ENCODE assay signal across 44 cellular contexts in the genomic region with DNA sequence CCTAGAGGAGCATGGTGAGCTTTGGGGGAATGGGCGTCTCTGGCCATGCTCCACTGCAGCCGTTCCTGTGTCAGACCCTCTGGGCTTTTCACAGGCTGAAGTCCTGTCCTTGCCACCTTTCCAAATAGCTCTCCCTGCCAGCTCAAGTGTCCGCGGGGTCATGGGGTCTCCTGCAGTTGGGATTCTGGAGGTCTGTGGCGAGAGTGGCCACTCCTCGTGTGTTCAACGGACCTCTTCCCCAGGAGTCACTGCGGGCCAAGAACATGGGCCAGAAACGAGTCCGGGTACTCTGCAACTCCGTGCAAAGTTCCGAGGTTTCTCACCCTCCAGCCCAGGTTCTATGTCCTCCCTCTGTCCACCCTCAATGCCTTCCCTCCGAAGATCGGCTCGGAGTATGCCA. TPM values are rescaled to one million over a fixed set of nuclear protein-coding genes. Genes with fewer than 3 reads are reported as not detected.
"Had no signal": no experiment of that assay in that cellular context is flagged by ENCODE, and none has a peak within 500 bp of the region (broad histone marks: within the 10 kb centered on the region; RNA-seq: fewer than 3 reads in every experiment).

No MANE protein-coding gene starts in this region.

- H3K4me1 ChIP-seq: adrenal gland, ascending aorta, body of pancreas, breast epithelium had no signal

- ATAC-seq: activated naive CD4-positive, alpha-beta T cell treated with anti-CD3 and anti-CD28 coated beads, Interleukin-2, amount 50 U/mL, for 72 hours; activated naive CD8-positive, alpha-beta T cell treated with anti-CD3 and anti-CD28 coated beads, Interleukin-2, amount 50 U/mL, for 24 hours; activated T-cell treated with anti-CD3 and anti-CD28 coated beads, Interleukin-2, amount 50 U/mL, for 4 hours; activated T-cell treated with anti-CD3 and anti-CD28 coated beads, Interleukin-2, amount 50 U/mL, for 72 hours; activated T-helper 17 cell treated with anti-CD3 and anti-CD28 coated beads, Interleukin-2, amount 50 U/mL, for 72 hours; body of pancreas had no signal

- H3K36me3 Mint-ChIP-seq: activated naive CD4-positive, alpha-beta T cell treated with anti-CD3 and anti-CD28 coated beads, Interleukin-2, amount 10 ng/mL, durations not matched to agents 7 days and 5 days; activated naive CD4-positive, alpha-beta T cell treated with anti-CD3 and anti-CD28 coated beads, Interleukin-2, amount 50 U/mL, for 72 hours; activated naive CD8-positive, alpha-beta T cell; activated naive CD8-positive, alpha-beta T cell treated with anti-CD3 and anti-CD28 coated beads for 36 hours; activated naive CD8-positive, alpha-beta T cell treated with anti-CD3 and anti-CD28 coated beads, Interleukin-2, amount 10 ng/mL, durations not matched to agents 7 days and 5 days; brain had no signal

- H3K27ac ChIP-seq: adrenal gland, ascending aorta, body of pancreas, brain microvascular endothelial cell, breast epithelium, cardiac muscle cell had no signal

- H3K4me1 Mint-ChIP-seq: activated naive CD4-positive, alpha-beta T cell treated with anti-CD3 and anti-CD28 coated beads, Interleukin-2, amount 10 ng/mL, durations not matched to agents 7 days and 5 days; activated naive CD8-positive, alpha-beta T cell treated with anti-CD3 and anti-CD28 coated beads, Interleukin-2, amount 50 U/mL, for 24 hours; activated T-helper 17 cell treated with anti-CD3 and anti-CD28 coated beads, Interleukin-2, amount 50 U/mL, for 72 hours; brain; central memory CD8-positive, alpha-beta T cell had no signal

- H3K9me3 ChIP-seq: adrenal gland, ascending aorta, body of pancreas, breast epithelium had no signal

- H3K27me3 ChIP-seq: adrenal gland, ascending aorta, body of pancreas, brain microvascular endothelial cell, breast epithelium, cardiac muscle cell had no signal

- FAIRE-seq: astrocyte, bronchial epithelial cell had no signal

- DNase-seq: activated effector memory CD4-positive, alpha-beta T cell treated with anti-CD3 and anti-CD28 coated beads, Interleukin-2, amount 50 U/mL, for 16 hours; activated effector memory CD4-positive, alpha-beta T cell treated with Interleukin-2 at 50 U/mL for 16 hours; activated gamma-delta T cell; activated gamma-delta T cell treated with Interleukin-2 at 50 U/mL for 16 hours; activated naive CD4-positive, alpha-beta T cell; activated naive CD4-positive, alpha-beta T cell treated with anti-CD3 and anti-CD28 coated beads for 36 hours; activated naive CD4-positive, alpha-beta T cell treated with anti-CD3 and anti-CD28 coated beads, Interleukin-2, amount 10 ng/mL, durations not matched to agents 7 days and 5 days; activated naive CD4-positive, alpha-beta T cell treated with anti-CD3 and anti-CD28 coated beads, Interleukin-2, amount 50 U/mL, for 16 hours; activated naive CD4-positive, alpha-beta T cell treated with Interleukin-2 at 50 U/mL for 16 hours; activated naive CD8-positive, alpha-beta T cell treated with anti-CD3 and anti-CD28 coated beads for 36 hours; activated naive CD8-positive, alpha-beta T cell treated with anti-CD3 and anti-CD28 coated beads, Interleukin-2, amount 10 ng/mL, durations not matched to agents 7 days and 5 days; activated naive CD8-positive, alpha-beta T cell treated with anti-CD3 and anti-CD28 coated beads, Interleukin-2, amount 50 U/mL, for 24 hours; activated T-cell treated with anti-CD3 and anti-CD28 coated beads, Interleukin-2, amount 50 U/mL, for 1 hour; activated T-cell treated with anti-CD3 and anti-CD28 coated beads, Interleukin-2, amount 50 U/mL, for 24 hours; activated T-cell treated with anti-CD3 and anti-CD28 coated beads, Interleukin-2, amount 50 U/mL, for 4 hours; activated T-cell treated with anti-CD3 and anti-CD28 coated beads, Interleukin-2, amount 50 U/mL, for 48 hours; activated T-cell treated with anti-CD3 and anti-CD28 coated beads, Interleukin-2, amount 50 U/mL, for 72 hours; adrenal gland; amniotic stem cell; amygdala; anterior cingulate cortex; aorta; body of pancreas; brain microvascular endothelial cell; caudate nucleus; central memory CD4-positive, alpha-beta T cell; cerebellar nuclear complex had no signal

- H3K4me3 Mint-ChIP-seq: activated naive CD4-positive, alpha-beta T cell treated with anti-CD3 and anti-CD28 coated beads for 36 hours; activated naive CD4-positive, alpha-beta T cell treated with anti-CD3 and anti-CD28 coated beads, Interleukin-2, amount 10 ng/mL, durations not matched to agents 7 days and 5 days; activated naive CD4-positive, alpha-beta T cell treated with anti-CD3 and anti-CD28 coated beads, Interleukin-2, amount 50 U/mL, for 24 hours; activated naive CD8-positive, alpha-beta T cell; activated naive CD8-positive, alpha-beta T cell treated with anti-CD3 and anti-CD28 coated beads for 36 hours; activated naive CD8-positive, alpha-beta T cell treated with anti-CD3 and anti-CD28 coated beads, Interleukin-2, amount 10 ng/mL, durations not matched to agents 7 days and 5 days; activated naive CD8-positive, alpha-beta T cell treated with anti-CD3 and anti-CD28 coated beads, Interleukin-2, amount 50 U/mL, for 24 hours; activated T-cell treated with anti-CD3 and anti-CD28 coated beads, Interleukin-2, amount 50 U/mL, for 24 hours; activated T-cell treated with anti-CD3 and anti-CD28 coated beads, Interleukin-2, amount 50 U/mL, for 4 hours; activated T-cell treated with anti-CD3 and anti-CD28 coated beads, Interleukin-2, amount 50 U/mL, for 72 hours; activated T-helper 1 cell treated with anti-CD3 and anti-CD28 coated beads, Interleukin-12 subunit alpha, Interleukin-12 subunit beta, Interleukin-2, Interleukin-4 antibody, amounts not matched to agents 30 ng/mL and 10 ng/mL and 1 ng/mL, durations not matched to agents 14 hours and 24 hours and 36 hours; activated T-helper 17 cell treated with anti-CD3 and anti-CD28 coated beads, Interleukin-2, amount 50 U/mL, for 72 hours; brain; central memory CD8-positive, alpha-beta T cell had no signal

- H3K9me3 Mint-ChIP-seq: activated naive CD4-positive, alpha-beta T cell treated with anti-CD3 and anti-CD28 coated beads for 36 hours; activated naive CD4-positive, alpha-beta T cell treated with anti-CD3 and anti-CD28 coated beads, Interleukin-2, amount 10 ng/mL, durations not matched to agents 7 days and 5 days; activated naive CD4-positive, alpha-beta T cell treated with anti-CD3 and anti-CD28 coated beads, Interleukin-2, amount 50 U/mL, for 24 hours; activated naive CD4-positive, alpha-beta T cell treated with anti-CD3 and anti-CD28 coated beads, Interleukin-2, amount 50 U/mL, for 72 hours; activated naive CD8-positive, alpha-beta T cell treated with anti-CD3 and anti-CD28 coated beads for 36 hours; activated naive CD8-positive, alpha-beta T cell treated with anti-CD3 and anti-CD28 coated beads, Interleukin-2, amount 10 ng/mL, durations not matched to agents 7 days and 5 days; activated naive CD8-positive, alpha-beta T cell treated with anti-CD3 and anti-CD28 coated beads, Interleukin-2, amount 50 U/mL, for 24 hours; activated T-cell treated with anti-CD3 and anti-CD28 coated beads, Interleukin-2, amount 50 U/mL, for 24 hours; activated T-cell treated with anti-CD3 and anti-CD28 coated beads, Interleukin-2, amount 50 U/mL, for 4 hours; activated T-cell treated with anti-CD3 and anti-CD28 coated beads, Interleukin-2, amount 50 U/mL, for 72 hours; activated T-helper 1 cell treated with anti-CD3 and anti-CD28 coated beads, Interleukin-12 subunit alpha, Interleukin-12 subunit beta, Interleukin-2, Interleukin-4 antibody, amounts not matched to agents 30 ng/mL and 10 ng/mL and 1 ng/mL, durations not matched to agents 14 hours and 24 hours and 36 hours; activated T-helper 17 cell treated with anti-CD3 and anti-CD28 coated beads, Interleukin-2, amount 50 U/mL, for 72 hours; activated T-helper 2 cell treated with anti-CD3 and anti-CD28 coated beads, Interferon-gamma antibody, Interleukin-2, Interleukin-4, amounts not matched to agents 10 μg/mL and 5 μg/mL and 100 μg/mL, durations not matched to agents 14 hours and 24 hours and 36 hours; brain; central memory CD8-positive, alpha-beta T cell had no signal

- H3K27ac Mint-ChIP-seq: activated naive CD4-positive, alpha-beta T cell treated with anti-CD3 and anti-CD28 coated beads for 36 hours; activated naive CD4-positive, alpha-beta T cell treated with anti-CD3 and anti-CD28 coated beads, Interleukin-2, amount 10 ng/mL, durations not matched to agents 7 days and 5 days; activated naive CD4-positive, alpha-beta T cell treated with anti-CD3 and anti-CD28 coated beads, Interleukin-2, amount 50 U/mL, for 24 hours; activated naive CD8-positive, alpha-beta T cell; activated naive CD8-positive, alpha-beta T cell treated with anti-CD3 and anti-CD28 coated beads for 36 hours; activated naive CD8-positive, alpha-beta T cell treated with anti-CD3 and anti-CD28 coated beads, Interleukin-2, amount 10 ng/mL, durations not matched to agents 7 days and 5 days; activated naive CD8-positive, alpha-beta T cell treated with anti-CD3 and anti-CD28 coated beads, Interleukin-2, amount 50 U/mL, for 24 hours; activated T-cell treated with anti-CD3 and anti-CD28 coated beads, Interleukin-2, amount 50 U/mL, for 24 hours; activated T-cell treated with anti-CD3 and anti-CD28 coated beads, Interleukin-2, amount 50 U/mL, for 72 hours; activated T-helper 1 cell treated with anti-CD3 and anti-CD28 coated beads, Interleukin-12 subunit alpha, Interleukin-12 subunit beta, Interleukin-2, Interleukin-4 antibody, amounts not matched to agents 30 ng/mL and 10 ng/mL and 1 ng/mL, durations not matched to agents 14 hours and 24 hours and 36 hours; activated T-helper 17 cell treated with anti-CD3 and anti-CD28 coated beads, Interleukin-2, amount 50 U/mL, for 72 hours; activated T-helper 2 cell treated with anti-CD3 and anti-CD28 coated beads, Interferon-gamma antibody, Interleukin-2, Interleukin-4, amounts not matched to agents 10 μg/mL and 5 μg/mL and 100 μg/mL, durations not matched to agents 14 hours and 24 hours and 36 hours; brain had no signal

- H3K4me3 ChIP-seq: adrenal gland, ascending aorta, body of pancreas, breast epithelium, cardiac muscle cell had no signal

- H3K36me3 ChIP-seq: adrenal gland, ascending aorta, brain microvascular endothelial cell, breast epithelium, cardiac muscle cell had no signal

RNA-seq across cellular contexts. Expression of a gene that starts 4.7 kb away (rescaled TPM):
- total RNA-seq: activated naive CD4-positive, alpha-beta T cell treated with anti-CD3 and anti-CD28 coated beads for 36 hours; activated naive CD4-positive, alpha-beta T cell treated with anti-CD3 and anti-CD28 coated beads, Interleukin-2, amount 50 U/mL, for 72 hours; activated naive CD8-positive, alpha-beta T cell treated with anti-CD3 and anti-CD28 coated beads for 36 hours; activated naive CD8-positive, alpha-beta T cell treated with anti-CD3 and anti-CD28 coated beads, Interleukin-2, amount 10 ng/mL, durations not matched to agents 7 days and 5 days; activated T-cell treated with anti-CD3 and anti-CD28 coated beads, Interleukin-2, amount 50 U/mL, for 4 hours; activated T-cell treated with anti-CD3 and anti-CD28 coated beads, Interleukin-2, amount 50 U/mL, for 72 hours; activated T-helper 1 cell treated with anti-CD3 and anti-CD28 coated beads, Interleukin-12 subunit alpha, Interleukin-12 subunit beta, Interleukin-2, Interleukin-4 antibody, amounts not matched to agents 30 ng/mL and 10 ng/mL and 1 ng/mL, durations not matched to agents 14 hours and 24 hours and 36 hours; activated T-helper 17 cell treated with anti-CD3 and anti-CD28 coated beads, Interleukin-2, amount 50 U/mL, for 72 hours; activated T-helper 2 cell treated with anti-CD3 and anti-CD28 coated beads, Interferon-gamma antibody, Interleukin-2, Interleukin-4, amounts not matched to agents 10 μg/mL and 5 μg/mL and 100 μg/mL, durations not matched to agents 14 hours and 24 hours and 36 hours; adrenal gland; aorta; ascending aorta; astrocyte; body of pancreas; breast epithelium; bronchial epithelial cell; cardiac muscle cell; cardiac septum; cerebellum; chondrocyte had no signal
- polyA plus RNA-seq: adipose tissue, adrenal gland, aorta, cardiac muscle cell had no signal

RNA-seq across cellular contexts. Expression of a gene that starts 16.8 kb away (rescaled TPM):
- total RNA-seq: activated naive CD4-positive, alpha-beta T cell treated with anti-CD3 and anti-CD28 coated beads for 36 hours; activated naive CD4-positive, alpha-beta T cell treated with anti-CD3 and anti-CD28 coated beads, Interleukin-2, amount 50 U/mL, for 72 hours; activated naive CD8-positive, alpha-beta T cell treated with anti-CD3 and anti-CD28 coated beads for 36 hours; activated naive CD8-positive, alpha-beta T cell treated with anti-CD3 and anti-CD28 coated beads, Interleukin-2, amount 10 ng/mL, durations not matched to agents 7 days and 5 days; activated T-cell treated with anti-CD3 and anti-CD28 coated beads, Interleukin-2, amount 50 U/mL, for 4 hours; activated T-cell treated with anti-CD3 and anti-CD28 coated beads, Interleukin-2, amount 50 U/mL, for 72 hours; activated T-helper 1 cell treated with anti-CD3 and anti-CD28 coated beads, Interleukin-12 subunit alpha, Interleukin-12 subunit beta, Interleukin-2, Interleukin-4 antibody, amounts not matched to agents 30 ng/mL and 10 ng/mL and 1 ng/mL, durations not matched to agents 14 hours and 24 hours and 36 hours; activated T-helper 17 cell treated with anti-CD3 and anti-CD28 coated beads, Interleukin-2, amount 50 U/mL, for 72 hours; activated T-helper 2 cell treated with anti-CD3 and anti-CD28 coated beads, Interferon-gamma antibody, Interleukin-2, Interleukin-4, amounts not matched to agents 10 μg/mL and 5 μg/mL and 100 μg/mL, durations not matched to agents 14 hours and 24 hours and 36 hours; adrenal gland; aorta; ascending aorta; astrocyte; body of pancreas; breast epithelium; bronchial epithelial cell; cardiac muscle cell; cardiac septum; cerebellum; chondrocyte had no signal
- polyA plus RNA-seq: adipose tissue, adrenal gland, aorta, cardiac muscle cell had no signal

RNA-seq across cellular contexts. Expression of a gene that starts 25.4 kb away (rescaled TPM):
- total RNA-seq: activated naive CD4-positive, alpha-beta T cell treated with anti-CD3 and anti-CD28 coated beads for 36 hours; activated naive CD4-positive, alpha-beta T cell treated with anti-CD3 and anti-CD28 coated beads, Interleukin-2, amount 50 U/mL, for 72 hours; activated naive CD8-positive, alpha-beta T cell treated with anti-CD3 and anti-CD28 coated beads for 36 hours; activated naive CD8-positive, alpha-beta T cell treated with anti-CD3 and anti-CD28 coated beads, Interleukin-2, amount 10 ng/mL, durations not matched to agents 7 days and 5 days; activated T-cell treated with anti-CD3 and anti-CD28 coated beads, Interleukin-2, amount 50 U/mL, for 4 hours; activated T-cell treated with anti-CD3 and anti-CD28 coated beads, Interleukin-2, amount 50 U/mL, for 72 hours; activated T-helper 1 cell treated with anti-CD3 and anti-CD28 coated beads, Interleukin-12 subunit alpha, Interleukin-12 subunit beta, Interleukin-2, Interleukin-4 antibody, amounts not matched to agents 30 ng/mL and 10 ng/mL and 1 ng/mL, durations not matched to agents 14 hours and 24 hours and 36 hours; activated T-helper 17 cell treated with anti-CD3 and anti-CD28 coated beads, Interleukin-2, amount 50 U/mL, for 72 hours; activated T-helper 2 cell treated with anti-CD3 and anti-CD28 coated beads, Interferon-gamma antibody, Interleukin-2, Interleukin-4, amounts not matched to agents 10 μg/mL and 5 μg/mL and 100 μg/mL, durations not matched to agents 14 hours and 24 hours and 36 hours; adrenal gland; aorta; ascending aorta; astrocyte; body of pancreas; bronchial epithelial cell; cardiac muscle cell; cardiac septum; cerebellum; chondrocyte had no signal
- polyA plus RNA-seq: adipose tissue, adrenal gland, cardiac muscle cell had no signal

RNA-seq across cellular contexts. Expression of a gene that starts 37.5 kb away (rescaled TPM):
- total RNA-seq: activated naive CD4-positive, alpha-beta T cell treated with anti-CD3 and anti-CD28 coated beads for 36 hours; activated naive CD4-positive, alpha-beta T cell treated with anti-CD3 and anti-CD28 coated beads, Interleukin-2, amount 50 U/mL, for 72 hours; activated naive CD8-positive, alpha-beta T cell treated with anti-CD3 and anti-CD28 coated beads for 36 hours; activated naive CD8-positive, alpha-beta T cell treated with anti-CD3 and anti-CD28 coated beads, Interleukin-2, amount 10 ng/mL, durations not matched to agents 7 days and 5 days; activated T-cell treated with anti-CD3 and anti-CD28 coated beads, Interleukin-2, amount 50 U/mL, for 4 hours; activated T-cell treated with anti-CD3 and anti-CD28 coated beads, Interleukin-2, amount 50 U/mL, for 72 hours; activated T-helper 1 cell treated with anti-CD3 and anti-CD28 coated beads, Interleukin-12 subunit alpha, Interleukin-12 subunit beta, Interleukin-2, Interleukin-4 antibody, amounts not matched to agents 30 ng/mL and 10 ng/mL and 1 ng/mL, durations not matched to agents 14 hours and 24 hours and 36 hours; activated T-helper 17 cell treated with anti-CD3 and anti-CD28 coated beads, Interleukin-2, amount 50 U/mL, for 72 hours; activated T-helper 2 cell treated with anti-CD3 and anti-CD28 coated beads, Interferon-gamma antibody, Interleukin-2, Interleukin-4, amounts not matched to agents 10 μg/mL and 5 μg/mL and 100 μg/mL, durations not matched to agents 14 hours and 24 hours and 36 hours; adrenal gland; aorta; ascending aorta; astrocyte; body of pancreas; breast epithelium; bronchial epithelial cell; cardiac muscle cell; cardiac septum; cerebellum; chondrocyte had no signal
- polyA plus RNA-seq: adipose tissue, adrenal gland, aorta, cardiac muscle cell had no signal
